In genomic region chr13:56988543-56988942, GRCh38 we compare ENCODE assay signal across 19 cellular contexts.
"Had no signal": no experiment of that assay in that cellular context is flagged by ENCODE, and none has a peak within 500 bp of the region (broad histone marks: within the 10 kb centered on the region; RNA-seq: fewer than 3 reads in every experiment).

No MANE protein-coding gene starts in this region.

- ATAC-seq: activated CD8-positive, alpha-beta T cell treated with anti-CD3 and anti-CD28 coated beads, Interleukin-2, amount 10 ng/mL, durations not matched to agents 7 days and 5 days; body of pancreas; left lung; natural killer cell had no signal

- DNase-seq: activated CD4-positive, alpha-beta T cell treated with anti-CD3 and anti-CD28 coated beads for 1 hour; activated CD4-positive, alpha-beta T cell treated with anti-CD3 and anti-CD28 coated beads, Interleukin-2, amount 50 U/mL, for 1 hour; activated CD8-positive, alpha-beta T cell treated with anti-CD3 and anti-CD28 coated beads, Interleukin-2, amount 10 ng/mL, durations not matched to agents 7 days and 5 days; activated gamma-delta T cell treated with Interleukin-2 at 50 U/mL for 16 hours; activated T-cell treated with anti-CD3 and anti-CD28 coated beads, Interleukin-2, amount 50 U/mL, for 1 hour; anterior cingulate cortex; body of pancreas; erythroblast; foreskin melanocyte; glutamatergic neuron; immature natural killer cell; kidney glomerular epithelial cell; left lung; midbrain; natural killer cell; ovary; stimulated activated CD4-positive, alpha-beta T cell treated with anti-CD3 and anti-CD28 coated beads, Interleukin-4, amount 100 ng/mL, for 24 hours; stimulated activated naive CD4-positive, alpha-beta T cell treated with Interleukin-2 at 50 U/mL for 16 hours; upper lobe of left lung had no signal
